8 cellular contexts compared by ENCODE assay signal in the genomic region with DNA sequence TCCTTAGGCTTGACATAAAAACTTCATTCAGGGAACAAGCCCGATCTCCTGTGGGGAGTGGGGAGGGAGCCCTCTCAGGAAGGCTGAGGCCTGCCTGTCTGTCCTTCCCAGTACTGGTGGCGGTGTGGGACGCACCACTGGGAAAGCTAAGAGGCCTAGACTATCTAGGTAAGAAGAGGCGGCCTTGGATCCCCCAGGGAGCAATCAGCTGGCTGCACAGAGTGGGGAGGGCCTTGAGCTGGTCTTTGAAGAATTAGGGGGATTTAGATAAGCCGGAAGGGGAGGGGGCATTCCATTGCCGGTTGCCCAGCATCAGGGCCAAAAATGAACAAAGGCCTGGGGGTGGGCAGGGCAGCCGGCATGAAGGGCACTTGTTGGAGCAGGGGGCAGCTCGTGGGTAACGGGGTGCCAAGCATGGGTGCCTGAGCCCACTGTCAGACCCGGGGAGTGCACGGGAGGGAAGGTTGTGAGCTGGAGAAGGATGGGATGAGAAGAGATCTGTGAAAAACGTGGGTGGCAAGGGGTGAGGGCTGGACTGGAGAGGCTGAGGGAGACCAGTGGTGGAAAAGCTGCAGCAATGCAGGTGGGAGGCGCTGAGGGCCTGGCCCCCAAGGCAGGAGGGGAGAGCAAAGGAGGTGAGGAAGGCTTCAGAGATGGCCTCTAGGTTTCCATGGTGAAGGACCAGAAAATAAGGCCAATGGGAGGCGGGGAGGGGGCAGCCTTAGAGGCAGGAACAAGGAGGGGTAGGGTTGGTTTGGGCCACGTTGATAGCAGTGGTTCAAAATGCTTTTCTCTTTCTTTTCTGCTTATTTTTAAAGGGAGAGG. TPM values are rescaled to one million over a fixed set of nuclear protein-coding genes. Genes with fewer than 3 reads are reported as not detected.
DNase-seq lines count a peak whose midpoint lies in the region; ATAC-seq and TF ChIP-seq lines count a peak whose summit lies in the region.

No MANE protein-coding gene starts in this region.

- ATAC-seq in central memory CD8-positive, alpha-beta T cell (replicated peaks; ENCODE audit: extremely low read depth, poor library complexity, severe bottlenecking), result no peak

- H2AK5ac ChIP-seq in mesenchymal stem cell (ENCODE audit: low read length, severe bottlenecking), result peak overlapping the region; percentile 62

- H3K36me3 ChIP-seq in mesenchymal stem cell (ENCODE audit: control insufficient read depth in 1 of 2, insufficient read depth in 2 of 2, low read depth in 1 of 2, low read length in 2 of 2) (peaks cover 0 to 6% of the 10 kb centered on the region in 2 experiments), tibial artery (no peaks in the 10 kb centered on the region)

- no peak overlapping the region for H3K14ac ChIP-seq in mesenchymal stem cell (ENCODE audit: low read length in 2 of 2)

- H2AFZ ChIP-seq in mesenchymal stem cell (ENCODE audit: low read depth, low read length), result no peak overlapping the region

- H3K4me3 ChIP-seq in mesenchymal stem cell (ENCODE audit: insufficient read depth in 1 of 2, low read depth in 1 of 2, low read length in 2 of 2) (no peak overlapping the region), tibial artery (no peak overlapping the region)

- H4K8ac ChIP-seq in mesenchymal stem cell (ENCODE audit: low read length), result peak overlapping the region; percentile 27

- no peak for TF ChIP-seq CTCF in tibial artery (IDR thresholded peaks at IDR 0.05)

- peaks cover 35% of the 10 kb centered on the region for H3K4me1 ChIP-seq in mesenchymal stem cell (ENCODE audit: control insufficient read depth, insufficient read depth, low read depth, low read length)
- H3K4me1 ChIP-seq in tibial artery, result peaks cover 4 to 99% (median 78%) of the 10 kb centered on the region in 4 donors

- intact Hi-C loops in activated CD4-positive, alpha-beta T cell treated with anti-CD3 and anti-CD28 coated beads, Interleukin-2, amount 10 ng/mL, durations not matched to agents 24 days and 14 days (cut with micrococcal nuclease), result no loop called here
- intact Hi-C loops in tibial artery (cut with DNase I; ENCODE audit: low total_unique reads), result loop anchor here (5.0 kb wide), 2 partner anchors 350 to 605 kb away; no protein-coding TSS in a partner anchor

- H3K27me3 ChIP-seq in mesenchymal stem cell (ENCODE audit: control insufficient read depth in 1 of 2, insufficient read depth in 1 of 2, low read length in 2 of 2) (no peaks in the 10 kb centered on the region), tibial artery (no peaks in the 10 kb centered on the region)

- H3K27me3 Mint-ChIP-seq in activated CD4-positive, alpha-beta T cell treated with anti-CD3 and anti-CD28 coated beads, Interleukin-2, amount 10 ng/mL, durations not matched to agents 24 days and 14 days, result peaks cover 15% of the 10 kb centered on the region
- H3K27me3 Mint-ChIP-seq in central memory CD8-positive, alpha-beta T cell, result no peaks in the 10 kb centered on the region

- peak overlapping the region; percentile 84 for H4K91ac ChIP-seq in mesenchymal stem cell (ENCODE audit: low read length)

- H2BK5ac ChIP-seq in mesenchymal stem cell (ENCODE audit: low read depth, low read length, poor library complexity, severe bottlenecking), result no peak overlapping the region

- H3K23ac ChIP-seq in mesenchymal stem cell (ENCODE audit: low read length in 2 of 2), result no peak overlapping the region

- DNase-seq in activated CD4-positive, alpha-beta T cell treated with anti-CD3 and anti-CD28 coated beads, Interleukin-2, amount 10 ng/mL, durations not matched to agents 24 days and 14 days, result no peak
- no peak for DNase-seq in activated CD4-positive, alpha-beta T cell treated with anti-CD3 and anti-CD28 coated beads for 1 hour
- DNase-seq in central memory CD8-positive, alpha-beta T cell (ENCODE audit: low spot score in 2 of 2), result no peak
- no peak for DNase-seq in mesenchymal stem cell
- DNase-seq in tibial artery, result no peak
- DNase-seq in GDM1 (lab: John Stamatoyannopoulos, UW), result no peak
- no peak for DNase-seq in stimulated activated CD4-positive, alpha-beta T cell treated with anti-CD3 and anti-CD28 coated beads, Interleukin-2, amount 100 ng/mL, for 24 hours
- DNase-seq in EL, result no peak

- H3K27ac ChIP-seq in mesenchymal stem cell (ENCODE audit: low read length, poor library complexity, severe bottlenecking) (no peak overlapping the region), tibial artery (peak overlapping the region; percentile 58 to 83)

- H3K4me1 Mint-ChIP-seq in activated CD4-positive, alpha-beta T cell treated with anti-CD3 and anti-CD28 coated beads, Interleukin-2, amount 10 ng/mL, durations not matched to agents 24 days and 14 days, result peaks cover 66% of the 10 kb centered on the region
- peaks cover 75% of the 10 kb centered on the region for H3K4me1 Mint-ChIP-seq in central memory CD8-positive, alpha-beta T cell

- H3K79me1 ChIP-seq in mesenchymal stem cell (replicated peaks; ENCODE audit: low read length, poor library complexity, severe bottlenecking), result no peaks in the 10 kb centered on the region

- peak overlapping the region; percentile 4 to 68 for H3K18ac ChIP-seq in mesenchymal stem cell (ENCODE audit: low read depth in 1 of 2, low read length in 2 of 2)

- peak overlapping the region; percentile 19 for H3K4me3 Mint-ChIP-seq in activated CD4-positive, alpha-beta T cell treated with anti-CD3 and anti-CD28 coated beads, Interleukin-2, amount 10 ng/mL, durations not matched to agents 24 days and 14 days
- peak overlapping the region; percentile 65 for H3K4me3 Mint-ChIP-seq in central memory CD8-positive, alpha-beta T cell

- no peak overlapping the region for H3K27ac Mint-ChIP-seq in activated CD4-positive, alpha-beta T cell treated with anti-CD3 and anti-CD28 coated beads, Interleukin-2, amount 10 ng/mL, durations not matched to agents 24 days and 14 days
- H3K27ac Mint-ChIP-seq in central memory CD8-positive, alpha-beta T cell (ENCODE audit: low read depth), result peak overlapping the region; percentile 95

- H3K9me3 ChIP-seq in mesenchymal stem cell (ENCODE audit: control insufficient read depth, low read length) (no peaks in the 10 kb centered on the region), tibial artery (no peaks in the 10 kb centered on the region)

- H2BK15ac ChIP-seq in mesenchymal stem cell (ENCODE audit: low read depth, poor library complexity, severe bottlenecking), result no peak overlapping the region

- no peak overlapping the region for H3K4me2 ChIP-seq in mesenchymal stem cell (ENCODE audit: low read length, poor library complexity, severe bottlenecking)

- WGBS in mesenchymal stem cell, result 71% methylated on average over 15 of the region's 15 CpGs

- peak overlapping the region in 1 of 2 experiments; percentile 75 for H2BK12ac ChIP-seq in mesenchymal stem cell (ENCODE audit: low read length in 2 of 2)

- H3K4ac ChIP-seq in mesenchymal stem cell (ENCODE audit: low read depth in 1 of 2, low read length in 2 of 2), result peak overlapping the region in 1 of 2 experiments; percentile 29

- H3K9ac ChIP-seq in mesenchymal stem cell (ENCODE audit: low read length), result peak overlapping the region; percentile 72

- peak overlapping the region; percentile 23 for H2BK120ac ChIP-seq in mesenchymal stem cell (ENCODE audit: low read depth, low read length)

- no peaks in the 10 kb centered on the region for H3K9me3 Mint-ChIP-seq in activated CD4-positive, alpha-beta T cell treated with anti-CD3 and anti-CD28 coated beads, Interleukin-2, amount 10 ng/mL, durations not matched to agents 24 days and 14 days
- no peaks in the 10 kb centered on the region for H3K9me3 Mint-ChIP-seq in central memory CD8-positive, alpha-beta T cell

- H3K36me3 Mint-ChIP-seq in activated CD4-positive, alpha-beta T cell treated with anti-CD3 and anti-CD28 coated beads, Interleukin-2, amount 10 ng/mL, durations not matched to agents 24 days and 14 days (ENCODE audit: low read depth), result peaks cover 2% of the 10 kb centered on the region
- H3K36me3 Mint-ChIP-seq in central memory CD8-positive, alpha-beta T cell (ENCODE audit: insufficient read depth), result peaks cover 19% of the 10 kb centered on the region

RNA-seq across cellular contexts. Expression of a gene that starts 8.5 kb away (rescaled TPM):
- 0.83 and 1.0 TPM in 2 replicates for total RNA-seq in activated CD4-positive, alpha-beta T cell treated with anti-CD3 and anti-CD28 coated beads, Interleukin-2, amount 10 ng/mL, durations not matched to agents 24 days and 14 days
- polyA plus RNA-seq in mesenchymal stem cell (2013, experiment 1 of 2), result 35.1 TPM
- 35.0 TPM for polyA plus RNA-seq in mesenchymal stem cell (2013, experiment 2 of 2)
